2 cellular contexts compared by ENCODE assay signal in the genomic region with DNA sequence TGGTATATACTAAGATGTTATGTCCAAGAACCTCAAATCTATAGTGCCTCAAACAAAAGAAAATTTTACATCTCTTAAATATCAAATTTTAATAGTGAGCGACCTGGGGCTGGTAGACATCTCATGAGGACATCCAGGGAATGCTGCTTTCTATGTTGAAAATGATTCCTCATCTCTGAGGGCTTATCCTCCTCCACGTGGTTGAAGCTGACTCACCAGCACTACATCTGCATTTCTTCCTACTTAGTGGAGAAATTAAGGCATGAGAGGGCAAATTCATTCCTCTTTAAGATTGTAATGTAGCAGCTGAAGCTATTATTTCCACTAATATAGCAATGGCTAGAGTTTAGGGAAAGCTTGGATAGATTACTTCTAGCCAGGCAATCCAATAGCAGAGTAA.
TF ChIP-seq lines count a peak whose summit lies in the region.

No MANE protein-coding gene starts in this region.

TF ChIP-seq in GM23338, 12 proteins besides CTCF, POLR2A, EP300 and RAD21 (continued from another document):
- TF ChIP-seq, protein P1, sequence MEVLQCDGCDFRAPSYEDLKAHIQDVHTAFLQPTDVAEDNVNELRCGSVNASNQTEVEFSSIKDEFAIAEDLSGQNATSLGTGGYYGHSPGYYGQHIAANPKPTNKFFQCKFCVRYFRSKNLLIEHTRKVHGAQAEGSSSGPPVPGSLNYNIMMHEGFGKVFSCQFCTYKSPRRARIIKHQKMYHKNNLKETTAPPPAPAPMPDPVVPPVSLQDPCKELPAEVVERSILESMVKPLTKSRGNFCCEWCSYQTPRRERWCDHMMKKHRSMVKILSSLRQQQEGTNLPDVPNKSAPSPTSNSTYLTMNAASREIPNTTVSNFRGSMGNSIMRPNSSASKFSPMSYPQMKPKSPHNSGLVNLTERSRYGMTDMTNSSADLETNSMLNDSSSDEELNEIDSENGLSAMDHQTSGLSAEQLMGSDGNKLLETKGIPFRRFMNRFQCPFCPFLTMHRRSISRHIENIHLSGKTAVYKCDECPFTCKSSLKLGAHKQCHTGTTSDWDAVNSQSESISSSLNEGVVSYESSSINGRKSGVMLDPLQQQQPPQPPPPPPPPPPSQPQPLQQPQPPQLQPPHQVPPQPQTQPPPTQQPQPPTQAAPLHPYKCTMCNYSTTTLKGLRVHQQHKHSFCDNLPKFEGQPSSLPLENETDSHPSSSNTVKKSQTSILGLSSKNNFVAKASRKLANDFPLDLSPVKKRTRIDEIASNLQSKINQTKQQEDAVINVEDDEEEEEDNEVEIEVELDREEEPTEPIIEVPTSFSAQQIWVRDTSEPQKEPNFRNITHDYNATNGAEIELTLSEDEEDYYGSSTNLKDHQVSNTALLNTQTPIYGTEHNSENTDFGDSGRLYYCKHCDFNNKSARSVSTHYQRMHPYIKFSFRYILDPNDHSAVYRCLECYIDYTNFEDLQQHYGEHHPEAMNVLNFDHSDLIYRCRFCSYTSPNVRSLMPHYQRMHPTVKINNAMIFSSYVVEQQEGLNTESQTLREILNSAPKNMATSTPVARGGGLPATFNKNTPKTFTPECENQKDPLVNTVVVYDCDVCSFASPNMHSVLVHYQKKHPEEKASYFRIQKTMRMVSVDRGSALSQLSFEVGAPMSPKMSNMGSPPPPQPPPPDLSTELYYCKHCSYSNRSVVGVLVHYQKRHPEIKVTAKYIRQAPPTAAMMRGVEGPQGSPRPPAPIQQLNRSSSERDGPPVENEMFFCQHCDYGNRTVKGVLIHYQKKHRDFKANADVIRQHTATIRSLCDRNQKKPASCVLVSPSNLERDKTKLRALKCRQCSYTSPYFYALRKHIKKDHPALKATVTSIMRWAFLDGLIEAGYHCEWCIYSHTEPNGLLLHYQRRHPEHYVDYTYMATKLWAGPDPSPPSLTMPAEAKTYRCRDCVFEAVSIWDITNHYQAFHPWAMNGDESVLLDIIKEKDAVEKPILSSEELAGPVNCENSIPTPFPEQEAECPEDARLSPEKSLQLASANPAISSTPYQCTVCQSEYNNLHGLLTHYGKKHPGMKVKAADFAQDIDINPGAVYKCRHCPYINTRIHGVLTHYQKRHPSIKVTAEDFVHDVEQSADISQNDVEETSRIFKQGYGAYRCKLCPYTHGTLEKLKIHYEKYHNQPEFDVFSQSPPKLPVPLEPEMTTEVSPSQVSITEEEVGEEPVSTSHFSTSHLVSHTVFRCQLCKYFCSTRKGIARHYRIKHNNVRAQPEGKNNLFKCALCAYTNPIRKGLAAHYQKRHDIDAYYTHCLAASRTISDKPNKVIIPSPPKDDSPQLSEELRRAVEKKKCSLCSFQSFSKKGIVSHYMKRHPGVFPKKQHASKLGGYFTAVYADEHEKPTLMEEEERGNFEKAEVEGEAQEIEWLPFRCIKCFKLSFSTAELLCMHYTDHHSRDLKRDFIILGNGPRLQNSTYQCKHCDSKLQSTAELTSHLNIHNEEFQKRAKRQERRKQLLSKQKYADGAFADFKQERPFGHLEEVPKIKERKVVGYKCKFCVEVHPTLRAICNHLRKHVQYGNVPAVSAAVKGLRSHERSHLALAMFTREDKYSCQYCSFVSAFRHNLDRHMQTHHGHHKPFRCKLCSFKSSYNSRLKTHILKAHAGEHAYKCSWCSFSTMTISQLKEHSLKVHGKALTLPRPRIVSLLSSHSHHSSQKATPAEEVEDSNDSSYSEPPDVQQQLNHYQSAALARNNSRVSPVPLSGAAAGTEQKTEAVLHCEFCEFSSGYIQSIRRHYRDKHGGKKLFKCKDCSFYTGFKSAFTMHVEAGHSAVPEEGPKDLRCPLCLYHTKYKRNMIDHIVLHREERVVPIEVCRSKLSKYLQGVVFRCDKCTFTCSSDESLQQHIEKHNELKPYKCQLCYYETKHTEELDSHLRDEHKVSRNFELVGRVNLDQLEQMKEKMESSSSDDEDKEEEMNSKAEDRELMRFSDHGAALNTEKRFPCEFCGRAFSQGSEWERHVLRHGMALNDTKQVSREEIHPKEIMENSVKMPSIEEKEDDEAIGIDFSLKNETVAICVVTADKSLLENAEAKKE (CRISPR knock-in tag; IDR thresholded peaks at IDR 0.05): no peak
- TF ChIP-seq NANOG (IDR thresholded peaks at IDR 0.05; ENCODE audit: borderline replicate concordance) (no peak), STAT1 (IDR thresholded peaks at IDR 0.05; ENCODE audit: unreplicated experiment) (no peak), POLR2AphosphoS5 (IDR thresholded peaks at IDR 0.05; ENCODE audit: low read depth) (no peak), JUNB (IDR thresholded peaks at IDR 0.05; ENCODE audit: unreplicated experiment) (no peak), CREB1 (CRISPR knock-in tag; IDR thresholded peaks at IDR 0.05; ENCODE audit: low read depth) (no peak), ZNF331 (CRISPR knock-in tag; IDR thresholded peaks at IDR 0.05; ENCODE audit: low read depth) (no peak)
- TF ChIP-seq, protein P2, sequence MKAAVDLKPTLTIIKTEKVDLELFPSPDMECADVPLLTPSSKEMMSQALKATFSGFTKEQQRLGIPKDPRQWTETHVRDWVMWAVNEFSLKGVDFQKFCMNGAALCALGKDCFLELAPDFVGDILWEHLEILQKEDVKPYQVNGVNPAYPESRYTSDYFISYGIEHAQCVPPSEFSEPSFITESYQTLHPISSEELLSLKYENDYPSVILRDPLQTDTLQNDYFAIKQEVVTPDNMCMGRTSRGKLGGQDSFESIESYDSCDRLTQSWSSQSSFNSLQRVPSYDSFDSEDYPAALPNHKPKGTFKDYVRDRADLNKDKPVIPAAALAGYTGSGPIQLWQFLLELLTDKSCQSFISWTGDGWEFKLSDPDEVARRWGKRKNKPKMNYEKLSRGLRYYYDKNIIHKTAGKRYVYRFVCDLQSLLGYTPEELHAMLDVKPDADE (IDR thresholded peaks at IDR 0.05): no peak
- TF ChIP-seq, protein P3, sequence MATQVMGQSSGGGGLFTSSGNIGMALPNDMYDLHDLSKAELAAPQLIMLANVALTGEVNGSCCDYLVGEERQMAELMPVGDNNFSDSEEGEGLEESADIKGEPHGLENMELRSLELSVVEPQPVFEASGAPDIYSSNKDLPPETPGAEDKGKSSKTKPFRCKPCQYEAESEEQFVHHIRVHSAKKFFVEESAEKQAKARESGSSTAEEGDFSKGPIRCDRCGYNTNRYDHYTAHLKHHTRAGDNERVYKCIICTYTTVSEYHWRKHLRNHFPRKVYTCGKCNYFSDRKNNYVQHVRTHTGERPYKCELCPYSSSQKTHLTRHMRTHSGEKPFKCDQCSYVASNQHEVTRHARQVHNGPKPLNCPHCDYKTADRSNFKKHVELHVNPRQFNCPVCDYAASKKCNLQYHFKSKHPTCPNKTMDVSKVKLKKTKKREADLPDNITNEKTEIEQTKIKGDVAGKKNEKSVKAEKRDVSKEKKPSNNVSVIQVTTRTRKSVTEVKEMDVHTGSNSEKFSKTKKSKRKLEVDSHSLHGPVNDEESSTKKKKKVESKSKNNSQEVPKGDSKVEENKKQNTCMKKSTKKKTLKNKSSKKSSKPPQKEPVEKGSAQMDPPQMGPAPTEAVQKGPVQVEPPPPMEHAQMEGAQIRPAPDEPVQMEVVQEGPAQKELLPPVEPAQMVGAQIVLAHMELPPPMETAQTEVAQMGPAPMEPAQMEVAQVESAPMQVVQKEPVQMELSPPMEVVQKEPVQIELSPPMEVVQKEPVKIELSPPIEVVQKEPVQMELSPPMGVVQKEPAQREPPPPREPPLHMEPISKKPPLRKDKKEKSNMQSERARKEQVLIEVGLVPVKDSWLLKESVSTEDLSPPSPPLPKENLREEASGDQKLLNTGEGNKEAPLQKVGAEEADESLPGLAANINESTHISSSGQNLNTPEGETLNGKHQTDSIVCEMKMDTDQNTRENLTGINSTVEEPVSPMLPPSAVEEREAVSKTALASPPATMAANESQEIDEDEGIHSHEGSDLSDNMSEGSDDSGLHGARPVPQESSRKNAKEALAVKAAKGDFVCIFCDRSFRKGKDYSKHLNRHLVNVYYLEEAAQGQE (IDR thresholded peaks at IDR 0.05; ENCODE audit: unreplicated experiment): no peak

TF ChIP-seq in SK-N-SH treated with all-trans-retinoic acid at 6 μM for 48 hours, 23 proteins besides CTCF, POLR2A, EP300 and RAD21 (continued from another document):
- TF ChIP-seq, protein P4, sequence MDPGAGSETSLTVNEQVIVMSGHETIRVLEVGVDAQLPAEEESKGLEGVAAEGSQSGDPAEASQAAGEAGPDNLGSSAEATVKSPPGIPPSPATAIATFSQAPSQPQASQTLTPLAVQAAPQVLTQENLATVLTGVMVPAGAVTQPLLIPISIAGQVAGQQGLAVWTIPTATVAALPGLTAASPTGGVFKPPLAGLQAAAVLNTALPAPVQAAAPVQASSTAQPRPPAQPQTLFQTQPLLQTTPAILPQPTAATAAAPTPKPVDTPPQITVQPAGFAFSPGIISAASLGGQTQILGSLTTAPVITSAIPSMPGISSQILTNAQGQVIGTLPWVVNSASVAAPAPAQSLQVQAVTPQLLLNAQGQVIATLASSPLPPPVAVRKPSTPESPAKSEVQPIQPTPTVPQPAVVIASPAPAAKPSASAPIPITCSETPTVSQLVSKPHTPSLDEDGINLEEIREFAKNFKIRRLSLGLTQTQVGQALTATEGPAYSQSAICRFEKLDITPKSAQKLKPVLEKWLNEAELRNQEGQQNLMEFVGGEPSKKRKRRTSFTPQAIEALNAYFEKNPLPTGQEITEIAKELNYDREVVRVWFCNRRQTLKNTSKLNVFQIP (CRISPR knock-in tag; IDR thresholded peaks at IDR 0.05; ENCODE audit: borderline replicate concordance, low read depth): no peak
- TF ChIP-seq ZFP30 (CRISPR knock-in tag; IDR thresholded peaks at IDR 0.05): no peak
